Comparison of ENCODE assay signal across 30 cellular contexts in the genomic region with DNA sequence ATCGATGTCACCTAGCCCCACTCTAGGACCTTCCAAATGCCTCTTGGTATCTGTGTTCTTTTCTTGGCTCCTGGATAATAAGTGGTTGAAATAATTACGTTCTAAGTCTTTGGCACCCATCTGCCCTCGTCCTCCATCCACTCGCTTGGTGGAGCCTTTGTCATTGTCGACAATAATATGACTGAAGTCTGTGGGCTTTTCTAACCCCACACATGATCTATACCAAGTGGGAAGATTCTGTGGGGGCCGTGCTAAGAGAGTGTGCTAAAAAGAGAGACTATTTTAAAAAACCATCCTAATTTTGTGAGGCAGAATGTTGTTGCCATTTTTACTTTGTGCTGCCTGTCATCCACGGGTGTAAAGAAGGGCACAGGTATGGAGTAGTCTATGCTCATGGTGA.
"Had no signal": no experiment of that assay in that cellular context is flagged by ENCODE, and none has a peak within 500 bp of the region (broad histone marks: within the 10 kb centered on the region; RNA-seq: fewer than 3 reads in every experiment).

No MANE protein-coding gene starts in this region.

- ATAC-seq: esophagus mucosa; gastrocnemius medialis; left lung; lower lobe of right lung; naive thymus-derived CD8-positive, alpha-beta T cell; psoas muscle; sciatic nerve; stimulated activated naive CD8-positive, alpha-beta T cell treated with anti-CD3 and anti-CD28 coated beads, Interleukin-15, amount 100 ng/mL, for 72 hours had no signal

- H3K4me3 Mint-ChIP-seq: dendritic cell treated with granulocyte-macrophage colony-stimulating factor and Interleukin-4, amounts not matched to agents 40 ng/mL and 50 ng/mL, for 4 days; endodermal cell; naive thymus-derived CD8-positive, alpha-beta T cell; nephron progenitor cell; stimulated activated naive CD8-positive, alpha-beta T cell treated with anti-CD3 and anti-CD28 coated beads, Interleukin-15, amount 100 ng/mL, for 72 hours had no signal

- H3K27me3 Mint-ChIP-seq: dendritic cell treated with granulocyte-macrophage colony-stimulating factor and Interleukin-4, amounts not matched to agents 40 ng/mL and 50 ng/mL, for 4 days; naive thymus-derived CD8-positive, alpha-beta T cell; stimulated activated naive CD8-positive, alpha-beta T cell treated with anti-CD3 and anti-CD28 coated beads, Interleukin-15, amount 100 ng/mL, for 72 hours had no signal

- H3K4me1 Mint-ChIP-seq: naive thymus-derived CD8-positive, alpha-beta T cell; stimulated activated naive CD8-positive, alpha-beta T cell treated with anti-CD3 and anti-CD28 coated beads, Interleukin-15, amount 100 ng/mL, for 72 hours had no signal

- H3K27ac Mint-ChIP-seq: dendritic cell treated with granulocyte-macrophage colony-stimulating factor and Interleukin-4, amounts not matched to agents 40 ng/mL and 50 ng/mL, for 4 days; nephron progenitor cell; stimulated activated naive CD8-positive, alpha-beta T cell treated with anti-CD3 and anti-CD28 coated beads, Interleukin-15, amount 100 ng/mL, for 72 hours had no signal

- H3K27ac ChIP-seq: colonic mucosa, epithelial cell of prostate, gastrocnemius medialis, hepatocyte, left lung, lower lobe of right lung, ovary, psoas muscle, suprapubic skin, transverse colon, vagina had no signal

- H3K36me3 ChIP-seq: colonic mucosa, gastrocnemius medialis, left lung, lower lobe of right lung, ovary, suprapubic skin, transverse colon, vagina had no signal

- H3K4me1 ChIP-seq: colonic mucosa, left lung, lower lobe of right lung, psoas muscle, suprapubic skin, transverse colon, vagina had no signal

- H3K9me3 ChIP-seq: colonic mucosa, gastrocnemius medialis, lower lobe of right lung, ovary, psoas muscle, suprapubic skin, transverse colon, vagina had no signal

- DNase-seq: colonic mucosa; effector CD8-positive, alpha-beta T cell; endodermal cell; foreskin fibroblast; gastrocnemius medialis; kidney; left lung; lower lobe of right lung; naive thymus-derived CD8-positive, alpha-beta T cell; nephron progenitor cell; occipital lobe; ovary; posterior cingulate gyrus; psoas muscle; retina; stimulated activated CD4-positive, alpha-beta T cell treated with anti-CD3 and anti-CD28 coated beads, Interleukin-12 subunit alpha, Interleukin-12 subunit beta, amount 100 ng/mL, for 4 hours; stimulated activated CD4-positive, alpha-beta T cell treated with anti-CD3 and anti-CD28 coated beads, Interleukin-1b, Interleukin-23, amount 100 ng/mL, for 48 hours; stimulated activated CD4-positive, alpha-beta T cell treated with anti-CD3 and anti-CD28 coated beads, Interleukin-4, amount 100 ng/mL, for 1 hour; stimulated activated CD8-positive, alpha-beta memory T cell treated with anti-CD3 and anti-CD28 coated beads, Interleukin-4, amount 100 ng/mL, for 48 hours; stimulated activated naive CD4-positive, alpha-beta T cell; stimulated activated naive CD8-positive, alpha-beta T cell treated with anti-CD3 and anti-CD28 coated beads, Interleukin-15, amount 100 ng/mL, for 72 hours; transverse colon had no signal

- H3K4me3 ChIP-seq: colonic mucosa, gastrocnemius medialis, hepatocyte, left lung, lower lobe of right lung, ovary, psoas muscle, smooth muscle cell, suprapubic skin, transverse colon, vagina had no signal

- H3K27me3 ChIP-seq: colonic mucosa, gastrocnemius medialis, hepatocyte, left lung, ovary, suprapubic skin, transverse colon, vagina had no signal
